ENCODE assay signal across 8 cellular contexts in genomic region chr2:241637233-241638062, GRCh38. TPM values are rescaled to one million over a fixed set of nuclear protein-coding genes. Genes with fewer than 3 reads are reported as not detected.
DNase-seq lines count a peak whose midpoint lies in the region; ATAC-seq and TF ChIP-seq lines count a peak whose summit lies in the region.

Gene ATG4B, plus strand, starts transcription at chr2:241637693. Its CDS starts 22 bp downstream, at chr2:241637715.

- H3K4me1 ChIP-seq in NT2/D1 (ENCODE audit: insufficient read depth, insufficient read length) (peaks cover 9% of the 10 kb centered on the region), endodermal cell (ENCODE audit: control insufficient read depth, insufficient read depth, low read length) (no peaks in the 10 kb centered on the region)

- H3K4me3 Mint-ChIP-seq in endodermal cell: peak within 1 kb of the TSS; percentile 77

- H3K27me3 ChIP-seq in HL-60 (ENCODE audit: insufficient read depth, poor library complexity, severe bottlenecking): no peaks in the 10 kb centered on the region
- no peaks in the 10 kb centered on the region for H3K27me3 ChIP-seq in NT2/D1 (ENCODE audit: insufficient read depth, insufficient read length)
- H3K27me3 ChIP-seq in endodermal cell (ENCODE audit: control insufficient read depth, insufficient read depth, low read length, poor library complexity, severe bottlenecking): no peaks in the 10 kb centered on the region

- peaks cover 6% of the 10 kb centered on the region for H3K9me3 Mint-ChIP-seq in endodermal cell

- H3K4me3 ChIP-seq in HL-60 (replicated peaks; ENCODE audit: insufficient read depth, low read length) (peak within 1 kb of the TSS; percentile 83), NT2/D1 (ENCODE audit: insufficient read length, low read depth) (peak within 1 kb of the TSS; percentile 93), endodermal cell (ENCODE audit: low read length) (peak within 1 kb of the TSS; percentile 95)

- peak; percentile 55 for ATAC-seq in GM19455 (IDR thresholded peaks at IDR 0.05; ENCODE audit: unreplicated experiment)

- H3K9ac ChIP-seq in NT2/D1 (ENCODE audit: insufficient read length, low read depth): peak within 1 kb of the TSS; percentile 98
- peak within 1 kb of the TSS; percentile 97 for H3K9ac ChIP-seq in endodermal cell (ENCODE audit: extremely low read depth, low read length, poor library complexity, severe bottlenecking)

- 0% methylated on average over 24 to 123 of the region's 123 CpGs for WGBS in endodermal cell (ENCODE audit: insufficient coverage in 1 of 2, insufficient read length in 1 of 2), 2 experiments

- DNase-seq in CMK (ENCODE audit: low read depth): peak; percentile 75
- DNase-seq in HL-60 (ENCODE audit: low read depth in 1 of 2, low spot score in 1 of 2): peak; percentile 77 to 80
- peak; percentile 83 for DNase-seq in NT2/D1 (ENCODE audit: low read depth, low spot score)
- peak; percentile 27 for DNase-seq in activated CD8-positive, alpha-beta memory T cell treated with anti-CD3 and anti-CD28 coated beads, Interleukin-2, amount 50 U/mL, for 1 hour (ENCODE audit: extremely low read depth)
- peak; percentile 92 for DNase-seq in endodermal cell
- peak; percentile 96 for DNase-seq in mesenteric fat pad (ENCODE audit: low spot score)
- DNase-seq in stimulated activated CD8-positive, alpha-beta memory T cell treated with anti-CD3 and anti-CD28 coated beads, Interleukin-15, amount 100 ng/mL, for 24 hours (ENCODE audit: low read depth): peak; percentile 62

- peak within 1 kb of the TSS; percentile 99 for H3K27ac ChIP-seq in HL-60 (replicated peaks)
- peak within 1 kb of the TSS; percentile 93 for H3K27ac ChIP-seq in endodermal cell (ENCODE audit: low read depth, low read length)

- H3K36me3 Mint-ChIP-seq in endodermal cell (ENCODE audit: low read depth): peaks cover 32% of the 10 kb centered on the region

- no peak for TF ChIP-seq CTCF in HL-60 (IDR thresholded peaks at IDR 0.05; ENCODE audit: insufficient read depth, low read length)
- TF ChIP-seq CTCF in endodermal cell (conservative IDR thresholded peaks at IDR 0.05): no peak

- H3K27ac Mint-ChIP-seq in endodermal cell: peak within 1 kb of the TSS; percentile 93

- H3K27me3 Mint-ChIP-seq in endodermal cell (ENCODE audit: insufficient read depth): no peaks in the 10 kb centered on the region

- peaks cover 28% of the 10 kb centered on the region for H3K4me1 Mint-ChIP-seq in endodermal cell

- H3K36me3 ChIP-seq in NT2/D1 (ENCODE audit: insufficient read depth, insufficient read length, low read length) (peaks cover 48% of the 10 kb centered on the region), endodermal cell (ENCODE audit: control insufficient read depth, insufficient read depth, low read length) (peaks cover 36% of the 10 kb centered on the region)

- H3K9me3 ChIP-seq in NT2/D1 (ENCODE audit: insufficient read depth, low read length) (peaks cover 13% of the 10 kb centered on the region), endodermal cell (ENCODE audit: control insufficient read depth, low read length) (peaks cover 15% of the 10 kb centered on the region)

RNA-seq across cellular contexts. Expression of gene ATG4B, which starts in this region (rescaled TPM):
- 100 to 1,000 TPM; 126 to 166 TPM for total RNA-seq in endodermal cell
- polyA plus RNA-seq in endodermal cell (2013, experiment 1 of 2): 113 TPM
- 98.7 TPM for polyA plus RNA-seq in endodermal cell (2013, experiment 2 of 2)
- total RNA-seq in mesenteric fat pad: 50.4 TPM

Comparison
In these comparisons a context has a peak if more than half of its experiments do, and no peak if none do; other contexts are left out.
1. Peak in every context shown above with its lines: DNase-seq, ATAC-seq, H3K4me3 ChIP-seq and H3K27ac ChIP-seq.
2. DNase-seq: peak in every context shown above with its lines; median percentile 96 in mesenteric fat pad; 92 in endodermal cell; 83 in NT2/D1; 78 in HL-60; 75 in CMK; 62 in stimulated activated CD8-positive, alpha-beta memory T cell treated with anti-CD3 and anti-CD28 coated beads, Interleukin-15, amount 100 ng/mL, for 24 hours; 27 in activated CD8-positive, alpha-beta memory T cell treated with anti-CD3 and anti-CD28 coated beads, Interleukin-2, amount 50 U/mL, for 1 hour.